In genomic region chr1:228339766-228340685, GRCh38 we compare ENCODE assay signal across 19 cellular contexts.
DNase-seq lines count a peak whose midpoint lies in the region; ATAC-seq, FAIRE-seq and TF ChIP-seq lines count a peak whose summit lies in the region.
"Had no signal": no experiment of that assay in that cellular context is flagged by ENCODE, and none has a peak within 500 bp of the region (broad histone marks: within the 10 kb centered on the region; RNA-seq: fewer than 3 reads in every experiment).

No MANE protein-coding gene starts in this region.

- no peaks in the 10 kb centered on the region for H3K79me1 ChIP-seq in H9 (ENCODE audit: insufficient read depth, low read depth, low read length, poor library complexity, severe bottlenecking)

- ATAC-seq in heart left ventricle (no peak), pancreas (no peak), gastroesophageal sphincter (no peak)
- ATAC-seq: mucosa of descending colon; stimulated activated naive CD8-positive, alpha-beta T cell treated with anti-CD3 and anti-CD28 coated beads, Interleukin-15, Interleukin-2, amounts not matched to agents 100 U/mL and 50 U/mL, for 24 hours had no signal

- no peak overlapping the region for H3T11ph ChIP-seq in H9 (ENCODE audit: low read length)

- no peak for TF ChIP-seq CTCF in CD14-positive monocyte (IDR thresholded peaks at IDR 0.05)
- no peak for TF ChIP-seq CTCF in H9 (conservative IDR thresholded peaks at IDR 0.05)
- no peak for TF ChIP-seq CTCF in heart left ventricle (IDR thresholded peaks at IDR 0.05)
- TF ChIP-seq CTCF in pancreas (IDR thresholded peaks at IDR 0.05), result no peak
- TF ChIP-seq CTCF in gastroesophageal sphincter (IDR thresholded peaks at IDR 0.05), result no peak

- H3K27me3 ChIP-seq in H9 (ENCODE audit: insufficient read depth, low read length), result no peaks in the 10 kb centered on the region
- no peaks in the 10 kb centered on the region for H3K27me3 ChIP-seq in heart left ventricle
- H3K27me3 ChIP-seq in pancreas, result no peaks in the 10 kb centered on the region
- no peaks in the 10 kb centered on the region for H3K27me3 ChIP-seq in gastroesophageal sphincter
- H3K27me3 ChIP-seq: neutrophil had no signal

- H3K23me2 ChIP-seq in H9 (ENCODE audit: insufficient read length, low read depth, low read length, poor library complexity, severe bottlenecking), result no peaks in the 10 kb centered on the region

- H3K27ac Mint-ChIP-seq in CD14-positive monocyte (no peak overlapping the region), H9 (no peak overlapping the region; a peak in 1 of 7 replicates)
- H3K27ac Mint-ChIP-seq: activated CD4-positive, alpha-beta T cell treated with anti-CD3 and anti-CD28 coated beads, Interleukin-2, amount 10 ng/mL, durations not matched to agents 24 days and 14 days; activated naive CD8-positive, alpha-beta T cell had no signal

- no peak overlapping the region for H3K4me3 ChIP-seq in heart left ventricle
- H3K4me3 ChIP-seq in pancreas, result no peak overlapping the region
- H3K4me3 ChIP-seq in gastroesophageal sphincter, result no peak overlapping the region
- H3K4me3 ChIP-seq: mucosa of descending colon had no signal

- no peak overlapping the region for H3K9ac ChIP-seq in H9 (ENCODE audit: extremely low read depth, insufficient read length, low read length)

- peaks cover 0 to 2% (median 0%) of the 10 kb centered on the region in 7 donors for H3K9me3 Mint-ChIP-seq in CD14-positive monocyte
- peaks cover 0 to 4% of the 10 kb centered on the region in 2 experiments; a peak in 1 of 5 replicates for H3K9me3 Mint-ChIP-seq in H9

- WGBS in H9 (ENCODE audit: extremely low coverage, insufficient read length, low lambda C conversion rate), result no CpG with 5 or more reads among the region's 24 CpGs
- WGBS in heart left ventricle, 4 donors, result 83 to 91% (median 87%) methylated on average over 24 of the region's 24 CpGs
- WGBS in pancreas, 2 donors, result 89 to 94% methylated on average over 24 of the region's 24 CpGs
- WGBS in gastroesophageal sphincter (ENCODE audit: low coverage in 1 of 2), 2 donors, result 89 to 100% methylated on average over 2 to 6 of the region's 24 CpGs

- TF ChIP-seq EP300 in gastroesophageal sphincter (IDR thresholded peaks at IDR 0.05), result no peak

- no peaks in the 10 kb centered on the region for H4K20me1 ChIP-seq in H9 (ENCODE audit: control insufficient read depth, insufficient read depth, insufficient read length)

- H3K36me3 Mint-ChIP-seq in CD14-positive monocyte (no peaks in the 10 kb centered on the region), H9 (ENCODE audit: insufficient read depth in 1 of 3, low read depth in 3 of 3) (peaks cover 20 to 30% (median 30%) of the 10 kb centered on the region in 3 experiments; a peak in 6 of 7 replicates)

- no peak overlapping the region for H2BK20ac ChIP-seq in H9 (ENCODE audit: low read depth, low read length, poor library complexity, severe bottlenecking)

- H2BK15ac ChIP-seq in H9 (ENCODE audit: low read depth, low read length), result no peak overlapping the region

- H3K4me3 Mint-ChIP-seq in CD14-positive monocyte (no peak overlapping the region), H9 (no peak overlapping the region)
- H3K4me3 Mint-ChIP-seq: activated CD4-positive, alpha-beta T cell treated with anti-CD3 and anti-CD28 coated beads, Interleukin-2, amount 10 ng/mL, durations not matched to agents 24 days and 14 days; activated naive CD8-positive, alpha-beta T cell had no signal

- DNase-seq in CD14-positive monocyte (ENCODE audit: low spot score), result peak; percentile 34
- DNase-seq in H9, result peak; percentile 19
- DNase-seq in heart left ventricle, result peak in 4 of 5 donors; percentile 5 to 49 (median 17)
- DNase-seq in pancreas, result peak in 5 of 6 donors; percentile 6 to 42 (median 11)
- no peak for DNase-seq in NCI-H2107 treated with DMSO at 0.1 percent for 48 hours (lab: John Stamatoyannopoulos, UW; ENCODE audit: unreplicated experiment)
- DNase-seq in NCI-H2227 treated with DMSO at 0.1 percent for 48 hours (lab: John Stamatoyannopoulos, UW), result no peak
- DNase-seq: activated CD4-positive, alpha-beta T cell treated with anti-CD3 and anti-CD28 coated beads, Interleukin-2, amount 10 ng/mL, durations not matched to agents 24 days and 14 days; foreskin melanocyte; Kasumi-1; NCI-H1048; NCI-H2081 treated with DMSO at 0.1 percent for 48 hours; NCI-H524 treated with DMSO at 0.1 percent for 48 hours; stimulated activated CD4-positive, alpha-beta T cell treated with anti-CD3 and anti-CD28 coated beads, Interleukin-2, amount 100 ng/mL, for 24 hours; stimulated activated naive CD8-positive, alpha-beta T cell treated with anti-CD3 and anti-CD28 coated beads, Interleukin-15, Interleukin-2, amounts not matched to agents 100 U/mL and 50 U/mL, for 24 hours; SW 1271 had no signal

- no peak overlapping the region for H3K23ac ChIP-seq in H9 (ENCODE audit: insufficient read length, low read depth, low read length)

- H3K56ac ChIP-seq in H9 (ENCODE audit: insufficient read length, low read depth, low read length), result no peak overlapping the region

- H3K36me3 ChIP-seq in heart left ventricle (peaks cover 0 to 91% (median 51%) of the 10 kb centered on the region in 9 donors), pancreas (peaks cover 0 to 7% (median 0%) of the 10 kb centered on the region in 3 donors), gastroesophageal sphincter (peaks cover 0 to 17% of the 10 kb centered on the region in 2 donors)
- H3K36me3 ChIP-seq: neutrophil had no signal

- H3K4me1 ChIP-seq in H9 (ENCODE audit: insufficient read depth, low read length), result no peaks in the 10 kb centered on the region
- H3K4me1 ChIP-seq in heart left ventricle, result peaks cover 0 to 6% (median 0%) of the 10 kb centered on the region in 12 donors
- H3K4me1 ChIP-seq in pancreas, result no peaks in the 10 kb centered on the region
- H3K4me1 ChIP-seq in gastroesophageal sphincter, result no peaks in the 10 kb centered on the region

- H2BK12ac ChIP-seq in H9 (ENCODE audit: insufficient read length, low read depth, low read length), result no peak overlapping the region

- H3K9me3 ChIP-seq in H9 (ENCODE audit: control insufficient read depth, low read depth, low read length) (peaks cover 6% of the 10 kb centered on the region), heart left ventricle (no peaks in the 10 kb centered on the region), pancreas (no peaks in the 10 kb centered on the region), gastroesophageal sphincter (peaks cover 0 to 8% (median 0%) of the 10 kb centered on the region in 3 donors)
- H3K9me3 ChIP-seq: mucosa of descending colon, neutrophil had no signal

- no peak overlapping the region for H2AFZ ChIP-seq in H9 (ENCODE audit: low read length)

- FAIRE-seq in pancreas (lab: Jason Lieb, UNC), result no peak

- no peak overlapping the region for H2BK120ac ChIP-seq in H9 (ENCODE audit: low read depth, low read length, poor library complexity, severe bottlenecking)

- intact Hi-C loops in CD14-positive monocyte (cut with micrococcal nuclease) (no loop called here), heart left ventricle (cut with DNase I) (no loop called here), pancreas (cut with DNase I) (no loop called here)

- no peak overlapping the region for H3K18ac ChIP-seq in H9 (ENCODE audit: insufficient read length, low read depth, low read length)

- H4K8ac ChIP-seq in H9 (replicated peaks; ENCODE audit: insufficient read length, low read depth, low read length), result no peak overlapping the region

- no peak overlapping the region for H4K5ac ChIP-seq in H9 (ENCODE audit: insufficient read length, low read depth, low read length)

- H3K4ac ChIP-seq in H9 (ENCODE audit: low read depth, low read length), result no peak overlapping the region

- no peak overlapping the region for H3K14ac ChIP-seq in H9 (ENCODE audit: insufficient read depth, low read length)

- no peak overlapping the region for H3K4me2 ChIP-seq in H9 (ENCODE audit: insufficient read depth, insufficient read length, low read length)

- H3K79me2 ChIP-seq in H9 (ENCODE audit: insufficient read depth, low read length), result no peaks in the 10 kb centered on the region

- H2BK5ac ChIP-seq in H9 (ENCODE audit: insufficient read length, low read length), result no peak overlapping the region

- no peak for TF ChIP-seq POLR2A in heart left ventricle (IDR thresholded peaks at IDR 0.05)
- TF ChIP-seq POLR2A in gastroesophageal sphincter (IDR thresholded peaks at IDR 0.05), result no peak

- H3K27me3 Mint-ChIP-seq in CD14-positive monocyte (ENCODE audit: low read depth in 3 of 3), result no peaks in the 10 kb centered on the region
- no peaks in the 10 kb centered on the region for H3K27me3 Mint-ChIP-seq in H9 (ENCODE audit: low read depth)
- H3K27me3 Mint-ChIP-seq: activated CD4-positive, alpha-beta T cell treated with anti-CD3 and anti-CD28 coated beads, Interleukin-2, amount 10 ng/mL, durations not matched to agents 24 days and 14 days; activated naive CD8-positive, alpha-beta T cell had no signal

- no peaks in the 10 kb centered on the region for H3K4me1 Mint-ChIP-seq in CD14-positive monocyte
- no peaks in the 10 kb centered on the region for H3K4me1 Mint-ChIP-seq in H9

- H2AK5ac ChIP-seq in H9 (ENCODE audit: insufficient read length, low read length), result no peak overlapping the region

- no peak overlapping the region for H4K91ac ChIP-seq in H9 (ENCODE audit: insufficient read length, low read depth, low read length)

- H3K27ac ChIP-seq in H9 (ENCODE audit: insufficient read length, low read depth, low read length) (no peak overlapping the region), heart left ventricle (no peak overlapping the region), pancreas (no peak overlapping the region), gastroesophageal sphincter (no peak overlapping the region)
- H3K27ac ChIP-seq: neutrophil had no signal

Comparison
In these comparisons a context has a peak if more than half of its experiments do, and no peak if none do; other contexts are left out.
1. DNase-seq: peak in CD14-positive monocyte (single experiment), H9 (single experiment), heart left ventricle (4 of 5) and pancreas (5 of 6); none in NCI-H2107 treated with DMSO at 0.1 percent for 48 hours (single experiment) and NCI-H2227 treated with DMSO at 0.1 percent for 48 hours (single experiment).